19 cellular contexts compared by ENCODE assay signal in genomic region chr5:170105643-170106611, GRCh38. TPM values are rescaled to one million over a fixed set of nuclear protein-coding genes. Genes with fewer than 3 reads are reported as not detected.
DNase-seq lines count a peak whose midpoint lies in the region; ATAC-seq and TF ChIP-seq lines count a peak whose summit lies in the region.
"Had no signal": no experiment of that assay in that cellular context is flagged by ENCODE, and none has a peak within 500 bp of the region (broad histone marks: within the 10 kb centered on the region; RNA-seq: fewer than 3 reads in every experiment).

Gene FOXI1 (plus strand): TSS chr5:170105897. CDS start chr5:170105958, 61 bp downstream.

- POLR2A ChIA-PET in Panc1 (lab: Charles Lee), result no interaction called here

- H2AFZ ChIP-seq in DND-41 (ENCODE audit: low read depth, low read length), result no peak within 1 kb of the TSS

- H3K27me3 ChIP-seq in DND-41 (ENCODE audit: insufficient read depth, low read length, poor library complexity), result no peaks in the 10 kb centered on the region
- H3K27me3 ChIP-seq in Panc1 (ENCODE audit: control insufficient read depth, insufficient read depth, low read length), result no peaks in the 10 kb centered on the region
- H3K27me3 ChIP-seq in lower lobe of right lung (ENCODE audit: low read depth), result no peaks in the 10 kb centered on the region
- no peaks in the 10 kb centered on the region for H3K27me3 ChIP-seq in body of pancreas
- H3K27me3 ChIP-seq in BE2C, result no peaks in the 10 kb centered on the region
- H3K27me3 ChIP-seq: BLaER1 treated with 17β-estradiol and CSF1 and Interleukin-3, amounts not matched to agents 10 nM and 100 nM; tibial artery had no signal

- TF ChIP-seq CTCF in DND-41 (IDR thresholded peaks at IDR 0.05; ENCODE audit: borderline replicate concordance, extremely low read depth, low read length, poor library complexity, severe bottlenecking) (no peak), Panc1 (IDR thresholded peaks at IDR 0.05) (no peak), lower lobe of right lung (IDR thresholded peaks at IDR 0.05) (no peak), body of pancreas (IDR thresholded peaks at IDR 0.05) (no peak), BE2C (IDR thresholded peaks at IDR 0.05; ENCODE audit: low read depth, low read length) (no peak)

- H3K79me2 ChIP-seq in DND-41 (ENCODE audit: insufficient read depth, low read length), result no peaks in the 10 kb centered on the region

- H4K20me1 ChIP-seq in DND-41 (ENCODE audit: insufficient read depth, low read length), result no peaks in the 10 kb centered on the region
- H4K20me1 ChIP-seq: BLaER1 treated with 17β-estradiol and CSF1 and Interleukin-3, amounts not matched to agents 10 nM and 100 nM had no signal

- H3K4me2 ChIP-seq in DND-41 (ENCODE audit: insufficient read depth, low read length), result no peak within 1 kb of the TSS
- H3K4me2 ChIP-seq: BLaER1 treated with 17β-estradiol and CSF1 and Interleukin-3, amounts not matched to agents 10 nM and 100 nM had no signal

- peak; percentile 5 for DNase-seq in CD1c-positive myeloid dendritic cell (ENCODE audit: extremely low spot score)
- DNase-seq in DND-41, result no peak
- no peak for DNase-seq in Panc1 (ENCODE audit: low read depth, low spot score)
- peak; percentile 53 for DNase-seq in lower lobe of right lung
- no peak for DNase-seq in body of pancreas
- DNase-seq in BE2C, result no peak
- DNase-seq in amygdala (lab: John Stamatoyannopoulos, UW), result no peak
- DNase-seq: activated naive CD4-positive, alpha-beta T cell treated with Interleukin-2 at 50 U/mL for 16 hours; effector memory CD8-positive, alpha-beta T cell; immature natural killer cell; NCI-H446; psoas muscle; stimulated activated CD4-positive, alpha-beta T cell treated with anti-CD3 and anti-CD28 coated beads, Interleukin-15, amount 100 ng/mL, for 24 hours; tibial artery had no signal

- H3K4me3 ChIP-seq in DND-41 (ENCODE audit: low read depth in 1 of 2, low read length in 2 of 2) (no peak within 1 kb of the TSS), Panc1 (ENCODE audit: low read depth in 2 of 2, low read length in 2 of 2) (no peak within 1 kb of the TSS), lower lobe of right lung (no peak within 1 kb of the TSS), body of pancreas (no peak within 1 kb of the TSS), BE2C (ENCODE audit: low read depth, low read length) (no peak within 1 kb of the TSS)
- H3K4me3 ChIP-seq: BLaER1 treated with 17β-estradiol and CSF1 and Interleukin-3, amounts not matched to agents 10 nM and 100 nM; psoas muscle; tibial artery had no signal

- CTCF ChIA-PET in Panc1 (lab: Charles Lee), result interaction anchor here (1.2 to 1.8 kb wide), 2 partner anchors 77 to 111 kb away, joined by 4 to 8 read pairs; no protein-coding TSS in a partner anchor

- H3K36me3 ChIP-seq in DND-41 (ENCODE audit: insufficient read depth, low read length), result no peaks in the 10 kb centered on the region
- no peaks in the 10 kb centered on the region for H3K36me3 ChIP-seq in Panc1 (ENCODE audit: control insufficient read depth, insufficient read depth, low read length)
- no peaks in the 10 kb centered on the region for H3K36me3 ChIP-seq in lower lobe of right lung
- H3K36me3 ChIP-seq in body of pancreas (replicated peaks in 1 of 2; ENCODE audit: insufficient read depth in 1 of 2, low read depth in 2 of 2), result no peaks in the 10 kb centered on the region
- H3K36me3 ChIP-seq in BE2C, result no peaks in the 10 kb centered on the region
- H3K36me3 ChIP-seq: BLaER1 treated with 17β-estradiol and CSF1 and Interleukin-3, amounts not matched to agents 10 nM and 100 nM; tibial artery had no signal

- in situ Hi-C loops in Panc1 (cut with HindIII; ENCODE audit: low pct_unique_long_range_greater_than_20kb, low sequenced_read_pairs), result no loop called here

- 64 to 67% methylated on average over 42 to 48 of the region's 53 CpGs for WGBS in body of pancreas, 2 donors

- ATAC-seq in DND-41 (ENCODE audit: insufficient read depth, low read depth) (0 out of 3 replicates have a peak, but pooled peaks have one; percentile 9), Panc1 (no peak), lower lobe of right lung (peak; percentile 76 to 85), body of pancreas (no peak)
- ATAC-seq: effector memory CD8-positive, alpha-beta T cell; psoas muscle had no signal

- H3K4me1 ChIP-seq in DND-41 (ENCODE audit: insufficient read depth, low read length) (no peaks in the 10 kb centered on the region), Panc1 (ENCODE audit: control insufficient read depth, insufficient read depth, low read length) (peaks cover 40% of the 10 kb centered on the region), lower lobe of right lung (no peaks in the 10 kb centered on the region), body of pancreas (no peaks in the 10 kb centered on the region), BE2C (no peaks in the 10 kb centered on the region)
- H3K4me1 ChIP-seq: psoas muscle, tibial artery had no signal

- BruUV-seq in Panc1 (replicated peaks; lab: Mats Ljungman, UMichigan), result no TSS peak

- H3K27ac ChIP-seq in DND-41 (ENCODE audit: low read length) (no peak within 1 kb of the TSS), Panc1 (ENCODE audit: low read length) (peak within 1 kb of the TSS; percentile 91), lower lobe of right lung (no peak within 1 kb of the TSS), body of pancreas (no peak within 1 kb of the TSS)
- H3K27ac ChIP-seq: BLaER1 treated with 17β-estradiol and CSF1 and Interleukin-3, amounts not matched to agents 10 nM and 100 nM; psoas muscle; tibial artery had no signal

- intact Hi-C loops in Panc1 (cut with micrococcal nuclease; ENCODE audit: unreplicated experiment), result no loop called here
- intact Hi-C loops in lower lobe of right lung (cut with DNase I), result no loop called here
- intact Hi-C loops in body of pancreas (cut with DNase I), result loop anchor here (5.0 kb wide), 1 partner anchor 76 kb away; no protein-coding TSS in a partner anchor

- H3K9ac ChIP-seq in DND-41 (ENCODE audit: low read depth, low read length), result no peak within 1 kb of the TSS
- H3K9ac ChIP-seq: BLaER1 treated with 17β-estradiol and CSF1 and Interleukin-3, amounts not matched to agents 10 nM and 100 nM had no signal

- TF ChIP-seq POLR2A in body of pancreas (IDR thresholded peaks at IDR 0.05), result no peak

- H3K9me3 ChIP-seq in DND-41 (ENCODE audit: insufficient read depth, low read length, severe bottlenecking) (no peaks in the 10 kb centered on the region), Panc1 (ENCODE audit: control insufficient read depth, insufficient read depth, low read depth, low read length) (no peaks in the 10 kb centered on the region), lower lobe of right lung (no peaks in the 10 kb centered on the region), body of pancreas (no peaks in the 10 kb centered on the region), BE2C (no peaks in the 10 kb centered on the region)
- H3K9me3 ChIP-seq: BLaER1 treated with 17β-estradiol and CSF1 and Interleukin-3, amounts not matched to agents 10 nM and 100 nM; psoas muscle; tibial artery had no signal

RNA-seq across cellular contexts. Expression of gene FOXI1, which starts in this region (rescaled TPM):
- total RNA-seq in Panc1 (2021; ENCODE audit: unreplicated experiment), result 0.44 TPM
- 0.47 TPM for polyA plus RNA-seq in Panc1 (2012; ENCODE audit: insufficient read length)
- not detected for total RNA-seq in lower lobe of right lung
- not detected for total RNA-seq in body of pancreas
- polyA plus RNA-seq in BE2C (2012; ENCODE audit: insufficient read depth, insufficient read length, low read depth), result not detected
- total RNA-seq: bronchial epithelial cell, Daoy, frontal cortex, psoas muscle, RPMI7951 had no signal
- polyA plus RNA-seq: immature natural killer cell, psoas muscle had no signal

Comparison
In these comparisons a context has a peak if more than half of its experiments do, and no peak if none do; other contexts are left out.
1. Peak in DNase-seq and ATAC-seq in lower lobe of right lung; RNA of the gene not detected or under 1 TPM.